ENCODE assay signal across 1 cellular context in the genomic region with DNA sequence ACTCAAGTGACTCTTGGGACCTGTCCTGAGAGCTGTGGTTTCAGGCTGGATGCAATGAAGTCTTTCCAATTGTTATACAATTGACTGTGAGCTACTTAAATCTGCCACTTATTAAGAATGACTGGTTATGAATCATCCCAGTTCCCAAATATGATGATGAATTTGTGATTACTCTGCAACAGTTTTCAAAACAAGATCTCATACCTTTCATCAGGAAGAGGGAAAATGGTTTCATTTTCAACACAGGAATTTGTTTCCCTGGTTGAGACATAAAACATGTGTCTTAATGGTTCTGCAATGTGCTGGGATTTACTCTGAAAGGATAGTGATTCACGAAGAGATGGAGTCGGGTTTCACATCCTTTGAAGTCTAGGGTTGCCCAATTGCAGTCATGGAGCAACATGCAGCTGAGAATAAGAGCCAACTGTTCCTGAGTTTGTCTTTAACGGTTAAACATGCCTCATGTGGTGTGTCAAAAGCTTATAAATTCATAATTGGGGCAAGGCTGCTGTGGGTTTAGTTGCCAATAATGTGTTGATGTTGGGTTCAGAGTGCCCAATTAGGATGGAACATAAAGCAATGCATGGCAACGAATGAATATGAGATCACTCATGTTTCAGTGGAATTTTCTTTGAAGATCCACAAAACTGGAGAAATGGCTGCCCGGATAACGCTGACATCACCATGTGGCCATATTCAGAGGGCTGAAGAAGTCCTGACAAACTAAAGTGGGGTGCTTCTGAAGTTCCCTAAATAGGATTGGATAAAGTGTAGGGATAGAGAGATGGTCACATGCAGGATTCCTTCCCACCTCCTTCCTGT.
TF ChIP-seq lines count a peak whose summit lies in the region.

No MANE protein-coding gene starts in this region.

TF ChIP-seq in HepG2, 621 proteins besides CTCF, POLR2A, EP300 and RAD21 (continues in another document):
- TF ChIP-seq, protein P1, sequence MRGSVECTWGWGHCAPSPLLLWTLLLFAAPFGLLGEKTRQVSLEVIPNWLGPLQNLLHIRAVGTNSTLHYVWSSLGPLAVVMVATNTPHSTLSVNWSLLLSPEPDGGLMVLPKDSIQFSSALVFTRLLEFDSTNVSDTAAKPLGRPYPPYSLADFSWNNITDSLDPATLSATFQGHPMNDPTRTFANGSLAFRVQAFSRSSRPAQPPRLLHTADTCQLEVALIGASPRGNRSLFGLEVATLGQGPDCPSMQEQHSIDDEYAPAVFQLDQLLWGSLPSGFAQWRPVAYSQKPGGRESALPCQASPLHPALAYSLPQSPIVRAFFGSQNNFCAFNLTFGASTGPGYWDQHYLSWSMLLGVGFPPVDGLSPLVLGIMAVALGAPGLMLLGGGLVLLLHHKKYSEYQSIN (CRISPR knock-in tag; IDR thresholded peaks at IDR 0.05; ENCODE audit: borderline replicate concordance) = no peak
- TF ChIP-seq GATAD2A (CRISPR knock-in tag; IDR thresholded peaks at IDR 0.05) = peak; percentile 97
- TF ChIP-seq ZNF605 (CRISPR knock-in tag; IDR thresholded peaks at IDR 0.05) = peak; percentile 94
- TF ChIP-seq ISX (CRISPR knock-in tag; conservative IDR thresholded peaks at IDR 0.05) = no peak
- TF ChIP-seq, protein P2, sequence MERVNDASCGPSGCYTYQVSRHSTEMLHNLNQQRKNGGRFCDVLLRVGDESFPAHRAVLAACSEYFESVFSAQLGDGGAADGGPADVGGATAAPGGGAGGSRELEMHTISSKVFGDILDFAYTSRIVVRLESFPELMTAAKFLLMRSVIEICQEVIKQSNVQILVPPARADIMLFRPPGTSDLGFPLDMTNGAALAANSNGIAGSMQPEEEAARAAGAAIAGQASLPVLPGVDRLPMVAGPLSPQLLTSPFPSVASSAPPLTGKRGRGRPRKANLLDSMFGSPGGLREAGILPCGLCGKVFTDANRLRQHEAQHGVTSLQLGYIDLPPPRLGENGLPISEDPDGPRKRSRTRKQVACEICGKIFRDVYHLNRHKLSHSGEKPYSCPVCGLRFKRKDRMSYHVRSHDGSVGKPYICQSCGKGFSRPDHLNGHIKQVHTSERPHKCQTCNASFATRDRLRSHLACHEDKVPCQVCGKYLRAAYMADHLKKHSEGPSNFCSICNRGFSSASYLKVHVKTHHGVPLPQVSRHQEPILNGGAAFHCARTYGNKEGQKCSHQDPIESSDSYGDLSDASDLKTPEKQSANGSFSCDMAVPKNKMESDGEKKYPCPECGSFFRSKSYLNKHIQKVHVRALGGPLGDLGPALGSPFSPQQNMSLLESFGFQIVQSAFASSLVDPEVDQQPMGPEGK (CRISPR knock-in tag; IDR thresholded peaks at IDR 0.05) = peak; percentile 70
- TF ChIP-seq, protein P3, sequence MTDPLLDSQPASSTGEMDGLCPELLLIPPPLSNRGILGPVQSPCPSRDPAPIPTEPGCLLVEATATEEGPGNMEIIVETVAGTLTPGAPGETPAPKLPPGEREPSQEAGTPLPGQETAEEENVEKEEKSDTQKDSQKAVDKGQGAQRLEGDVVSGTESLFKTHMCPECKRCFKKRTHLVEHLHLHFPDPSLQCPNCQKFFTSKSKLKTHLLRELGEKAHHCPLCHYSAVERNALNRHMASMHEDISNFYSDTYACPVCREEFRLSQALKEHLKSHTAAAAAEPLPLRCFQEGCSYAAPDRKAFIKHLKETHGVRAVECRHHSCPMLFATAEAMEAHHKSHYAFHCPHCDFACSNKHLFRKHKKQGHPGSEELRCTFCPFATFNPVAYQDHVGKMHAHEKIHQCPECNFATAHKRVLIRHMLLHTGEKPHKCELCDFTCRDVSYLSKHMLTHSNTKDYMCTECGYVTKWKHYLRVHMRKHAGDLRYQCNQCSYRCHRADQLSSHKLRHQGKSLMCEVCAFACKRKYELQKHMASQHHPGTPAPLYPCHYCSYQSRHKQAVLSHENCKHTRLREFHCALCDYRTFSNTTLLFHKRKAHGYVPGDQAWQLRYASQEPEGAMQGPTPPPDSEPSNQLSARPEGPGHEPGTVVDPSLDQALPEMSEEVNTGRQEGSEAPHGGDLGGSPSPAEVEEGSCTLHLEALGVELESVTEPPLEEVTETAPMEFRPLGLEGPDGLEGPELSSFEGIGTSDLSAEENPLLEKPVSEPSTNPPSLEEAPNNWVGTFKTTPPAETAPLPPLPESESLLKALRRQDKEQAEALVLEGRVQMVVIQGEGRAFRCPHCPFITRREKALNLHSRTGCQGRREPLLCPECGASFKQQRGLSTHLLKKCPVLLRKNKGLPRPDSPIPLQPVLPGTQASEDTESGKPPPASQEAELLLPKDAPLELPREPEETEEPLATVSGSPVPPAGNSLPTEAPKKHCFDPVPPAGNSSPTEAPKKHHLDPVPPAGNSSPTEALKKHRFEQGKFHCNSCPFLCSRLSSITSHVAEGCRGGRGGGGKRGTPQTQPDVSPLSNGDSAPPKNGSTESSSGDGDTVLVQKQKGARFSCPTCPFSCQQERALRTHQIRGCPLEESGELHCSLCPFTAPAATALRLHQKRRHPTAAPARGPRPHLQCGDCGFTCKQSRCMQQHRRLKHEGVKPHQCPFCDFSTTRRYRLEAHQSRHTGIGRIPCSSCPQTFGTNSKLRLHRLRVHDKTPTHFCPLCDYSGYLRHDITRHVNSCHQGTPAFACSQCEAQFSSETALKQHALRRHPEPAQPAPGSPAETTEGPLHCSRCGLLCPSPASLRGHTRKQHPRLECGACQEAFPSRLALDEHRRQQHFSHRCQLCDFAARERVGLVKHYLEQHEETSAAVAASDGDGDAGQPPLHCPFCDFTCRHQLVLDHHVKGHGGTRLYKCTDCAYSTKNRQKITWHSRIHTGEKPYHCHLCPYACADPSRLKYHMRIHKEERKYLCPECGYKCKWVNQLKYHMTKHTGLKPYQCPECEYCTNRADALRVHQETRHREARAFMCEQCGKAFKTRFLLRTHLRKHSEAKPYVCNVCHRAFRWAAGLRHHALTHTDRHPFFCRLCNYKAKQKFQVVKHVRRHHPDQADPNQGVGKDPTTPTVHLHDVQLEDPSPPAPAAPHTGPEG (CRISPR knock-in tag; IDR thresholded peaks at IDR 0.05) = no peak; the same call in 1 of the 2 replicates
- peak; percentile 91 for TF ChIP-seq HMG20A (CRISPR knock-in tag; IDR thresholded peaks at IDR 0.05; ENCODE audit: borderline replicate concordance)
- TF ChIP-seq SRSF1 (optimal IDR thresholded peaks at IDR 0.05; ENCODE audit: low read depth, low read length) = no peak
- no peak for TF ChIP-seq ATM (IDR thresholded peaks at IDR 0.05; ENCODE audit: borderline replicate concordance)
- TF ChIP-seq, protein P4, sequence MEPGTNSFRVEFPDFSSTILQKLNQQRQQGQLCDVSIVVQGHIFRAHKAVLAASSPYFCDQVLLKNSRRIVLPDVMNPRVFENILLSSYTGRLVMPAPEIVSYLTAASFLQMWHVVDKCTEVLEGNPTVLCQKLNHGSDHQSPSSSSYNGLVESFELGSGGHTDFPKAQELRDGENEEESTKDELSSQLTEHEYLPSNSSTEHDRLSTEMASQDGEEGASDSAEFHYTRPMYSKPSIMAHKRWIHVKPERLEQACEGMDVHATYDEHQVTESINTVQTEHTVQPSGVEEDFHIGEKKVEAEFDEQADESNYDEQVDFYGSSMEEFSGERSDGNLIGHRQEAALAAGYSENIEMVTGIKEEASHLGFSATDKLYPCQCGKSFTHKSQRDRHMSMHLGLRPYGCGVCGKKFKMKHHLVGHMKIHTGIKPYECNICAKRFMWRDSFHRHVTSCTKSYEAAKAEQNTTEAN (CRISPR knock-in tag; conservative IDR thresholded peaks at IDR 0.05) = peak; percentile 87
- 0 out of 2 replicates have a peak, but pooled peaks have one; percentile 32 for TF ChIP-seq BORCS8-MEF2B (CRISPR knock-in tag; IDR thresholded peaks at IDR 0.05)
- peak; percentile 97 for TF ChIP-seq FOXK1 (CRISPR knock-in tag; IDR thresholded peaks at IDR 0.05; ENCODE audit: borderline replicate concordance, low read depth)
- TF ChIP-seq ZNF850 (CRISPR knock-in tag; conservative IDR thresholded peaks at IDR 0.05) = no peak
- TF ChIP-seq TRIM24 (CRISPR knock-in tag; IDR thresholded peaks at IDR 0.05) = peak; percentile 86; the same call in 1 of the 2 replicates
- peak; percentile 84 for TF ChIP-seq ZEB1 (IDR thresholded peaks at IDR 0.05; ENCODE audit: insufficient replicate concordance, low read depth)
- peak; percentile 79 for TF ChIP-seq CCDC6 (CRISPR knock-in tag; IDR thresholded peaks at IDR 0.05)
- peak; percentile 18; the same call in 1 of the 2 replicates for TF ChIP-seq HDAC1 (CRISPR knock-in tag; IDR thresholded peaks at IDR 0.05)
- no peak for TF ChIP-seq ATAD3A (CRISPR knock-in tag; IDR thresholded peaks at IDR 0.05)
- no peak for TF ChIP-seq XRCC5 (optimal IDR thresholded peaks at IDR 0.05; ENCODE audit: low read length)
- TF ChIP-seq NFIC (IDR thresholded peaks at IDR 0.05; ENCODE audit: low read length) = peak; percentile 91
- peak; percentile 91 for TF ChIP-seq TCF7L2 (IDR thresholded peaks at IDR 0.05; ENCODE audit: low read depth, low read length)
- TF ChIP-seq, protein P5, sequence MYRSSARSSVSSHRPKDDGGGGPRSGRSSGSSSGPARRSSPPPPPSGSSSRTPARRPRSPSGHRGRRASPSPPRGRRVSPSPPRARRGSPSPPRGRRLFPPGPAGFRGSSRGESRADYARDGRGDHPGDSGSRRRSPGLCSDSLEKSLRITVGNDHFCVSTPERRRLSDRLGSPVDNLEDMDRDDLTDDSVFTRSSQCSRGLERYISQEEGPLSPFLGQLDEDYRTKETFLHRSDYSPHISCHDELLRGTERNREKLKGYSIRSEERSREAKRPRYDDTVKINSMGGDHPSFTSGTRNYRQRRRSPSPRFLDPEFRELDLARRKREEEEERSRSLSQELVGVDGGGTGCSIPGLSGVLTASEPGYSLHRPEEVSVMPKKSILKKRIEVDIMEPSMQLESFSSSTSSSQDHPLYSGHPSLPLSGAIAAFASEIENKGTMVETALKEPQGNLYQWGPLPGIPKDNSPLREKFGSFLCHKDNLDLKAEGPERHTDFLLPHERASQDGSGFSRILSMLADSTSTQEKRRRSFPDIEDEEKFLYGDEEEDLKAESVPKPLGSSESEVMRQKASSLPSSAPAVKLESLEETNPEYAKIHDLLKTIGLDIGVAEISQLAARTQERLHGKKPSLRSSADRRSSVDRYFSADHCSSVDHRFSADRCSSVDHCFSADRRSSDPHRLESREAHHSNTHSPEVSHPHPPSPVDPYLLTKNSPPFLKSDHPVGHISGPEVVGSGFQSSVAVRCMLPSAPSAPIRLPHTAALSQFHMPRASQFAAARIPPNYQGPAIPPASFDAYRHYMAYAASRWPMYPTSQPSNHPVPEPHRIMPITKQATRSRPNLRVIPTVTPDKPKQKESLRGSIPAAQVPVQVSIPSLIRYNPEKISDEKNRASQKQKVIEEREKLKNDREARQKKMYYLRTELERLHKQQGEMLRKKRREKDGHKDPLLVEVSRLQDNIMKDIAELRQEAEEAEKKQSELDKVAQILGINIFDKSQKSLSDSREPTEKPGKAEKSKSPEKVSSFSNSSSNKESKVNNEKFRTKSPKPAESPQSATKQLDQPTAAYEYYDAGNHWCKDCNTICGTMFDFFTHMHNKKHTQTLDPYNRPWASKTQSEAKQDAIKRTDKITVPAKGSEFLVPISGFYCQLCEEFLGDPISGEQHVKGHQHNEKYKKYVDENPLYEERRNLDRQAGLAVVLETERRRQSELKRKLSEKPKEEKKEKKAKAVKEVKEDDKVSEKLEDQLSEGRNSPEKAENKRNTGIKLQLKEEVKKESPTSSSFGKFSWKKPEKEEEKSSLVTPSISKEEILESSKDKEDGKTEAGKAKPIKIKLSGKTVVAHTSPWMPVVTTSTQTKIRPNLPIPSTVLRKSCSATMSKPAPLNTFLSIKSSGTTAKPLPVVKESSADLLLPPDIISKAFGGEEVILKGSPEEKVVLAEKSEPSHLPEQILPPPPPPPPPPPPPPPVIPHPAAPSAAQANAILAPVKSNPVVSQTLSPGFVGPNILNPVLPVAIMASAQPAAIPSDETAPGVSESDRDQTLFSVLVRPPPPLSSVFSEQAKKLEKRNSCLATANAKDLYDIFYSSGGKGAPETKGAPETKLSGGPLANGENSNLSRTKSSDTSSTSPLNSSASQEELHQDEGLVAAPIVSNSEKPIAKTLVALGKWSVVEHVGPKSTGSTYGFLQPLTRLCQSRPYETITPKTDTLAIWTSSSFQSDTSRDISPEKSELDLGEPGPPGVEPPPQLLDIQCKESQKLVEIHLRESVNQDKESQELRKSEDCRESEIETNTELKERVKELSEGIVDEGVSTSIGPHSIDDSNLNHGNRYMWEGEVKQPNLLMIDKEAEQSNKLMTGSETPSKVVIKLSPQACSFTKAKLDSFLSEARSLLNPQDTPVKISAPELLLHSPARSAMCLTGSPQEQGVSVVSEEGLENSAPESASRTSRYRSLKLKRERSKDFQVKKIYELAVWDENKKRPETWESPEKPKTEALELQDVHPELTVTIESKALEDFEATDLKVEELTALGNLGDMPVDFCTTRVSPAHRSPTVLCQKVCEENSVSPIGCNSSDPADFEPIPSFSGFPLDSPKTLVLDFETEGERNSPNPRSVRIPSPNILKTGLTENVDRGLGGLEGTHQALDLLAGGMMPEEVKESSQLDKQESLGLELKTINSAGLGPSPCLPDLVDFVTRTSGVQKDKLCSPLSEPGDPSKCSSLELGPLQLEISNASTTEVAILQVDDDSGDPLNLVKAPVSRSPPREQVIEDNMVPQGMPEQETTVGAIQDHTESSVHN (CRISPR knock-in tag; IDR thresholded peaks at IDR 0.05) = peak; percentile 83; the same call in 1 of the 2 replicates
- peak; percentile 83 for TF ChIP-seq ZNF564 (CRISPR knock-in tag; IDR thresholded peaks at IDR 0.05)
- TF ChIP-seq ZNF337 (CRISPR knock-in tag; IDR thresholded peaks at IDR 0.05; ENCODE audit: borderline replicate concordance, low read depth) = peak; percentile 83; the same call in 1 of the 2 replicates
- TF ChIP-seq ADNP (CRISPR knock-in tag; IDR thresholded peaks at IDR 0.05) = no peak
- TF ChIP-seq, protein P6, sequence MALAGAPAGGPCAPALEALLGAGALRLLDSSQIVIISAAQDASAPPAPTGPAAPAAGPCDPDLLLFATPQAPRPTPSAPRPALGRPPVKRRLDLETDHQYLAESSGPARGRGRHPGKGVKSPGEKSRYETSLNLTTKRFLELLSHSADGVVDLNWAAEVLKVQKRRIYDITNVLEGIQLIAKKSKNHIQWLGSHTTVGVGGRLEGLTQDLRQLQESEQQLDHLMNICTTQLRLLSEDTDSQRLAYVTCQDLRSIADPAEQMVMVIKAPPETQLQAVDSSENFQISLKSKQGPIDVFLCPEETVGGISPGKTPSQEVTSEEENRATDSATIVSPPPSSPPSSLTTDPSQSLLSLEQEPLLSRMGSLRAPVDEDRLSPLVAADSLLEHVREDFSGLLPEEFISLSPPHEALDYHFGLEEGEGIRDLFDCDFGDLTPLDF (CRISPR knock-in tag; IDR thresholded peaks at IDR 0.05) = no peak
- TF ChIP-seq, protein P7, sequence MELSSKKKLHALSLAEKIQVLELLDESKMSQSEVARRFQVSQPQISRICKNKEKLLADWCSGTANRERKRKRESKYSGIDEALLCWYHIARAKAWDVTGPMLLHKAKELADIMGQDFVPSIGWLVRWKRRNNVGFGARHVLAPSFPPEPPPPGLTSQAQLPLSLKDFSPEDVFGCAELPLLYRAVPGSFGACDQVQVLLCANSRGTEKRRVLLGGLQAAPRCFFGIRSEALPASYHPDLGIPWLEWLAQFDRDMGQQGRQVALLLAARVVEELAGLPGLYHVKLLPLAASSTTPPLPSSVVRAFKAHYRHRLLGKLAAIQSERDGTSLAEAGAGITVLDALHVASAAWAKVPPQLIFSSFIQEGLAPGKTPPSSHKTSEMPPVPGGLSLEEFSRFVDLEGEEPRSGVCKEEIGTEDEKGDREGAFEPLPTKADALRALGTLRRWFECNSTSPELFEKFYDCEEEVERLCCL (CRISPR knock-in tag; IDR thresholded peaks at IDR 0.05; ENCODE audit: borderline replicate concordance) = no peak
- TF ChIP-seq ZNF205 (CRISPR knock-in tag; IDR thresholded peaks at IDR 0.05) = peak; percentile 88
- 0 out of 2 replicates have a peak, but pooled peaks have one; percentile 41 for TF ChIP-seq DNMT1 (CRISPR knock-in tag; IDR thresholded peaks at IDR 0.05)
- peak; percentile 67 for TF ChIP-seq ZNF264 (CRISPR knock-in tag; IDR thresholded peaks at IDR 0.05)
- peak; percentile 96 for TF ChIP-seq IRF2 (CRISPR knock-in tag; IDR thresholded peaks at IDR 0.05)
- TF ChIP-seq ERF (CRISPR knock-in tag; IDR thresholded peaks at IDR 0.05) = no peak; the same call in none of the 2 replicates
- TF ChIP-seq RBM22 (optimal IDR thresholded peaks at IDR 0.05; ENCODE audit: low read length) = peak; percentile 81
- no peak for TF ChIP-seq ZNF557 (CRISPR knock-in tag; IDR thresholded peaks at IDR 0.05)
- no peak for TF ChIP-seq HOXA7 (CRISPR knock-in tag; IDR thresholded peaks at IDR 0.05)
